Comparison of ENCODE assay signal across 25 cellular contexts in the genomic region with DNA sequence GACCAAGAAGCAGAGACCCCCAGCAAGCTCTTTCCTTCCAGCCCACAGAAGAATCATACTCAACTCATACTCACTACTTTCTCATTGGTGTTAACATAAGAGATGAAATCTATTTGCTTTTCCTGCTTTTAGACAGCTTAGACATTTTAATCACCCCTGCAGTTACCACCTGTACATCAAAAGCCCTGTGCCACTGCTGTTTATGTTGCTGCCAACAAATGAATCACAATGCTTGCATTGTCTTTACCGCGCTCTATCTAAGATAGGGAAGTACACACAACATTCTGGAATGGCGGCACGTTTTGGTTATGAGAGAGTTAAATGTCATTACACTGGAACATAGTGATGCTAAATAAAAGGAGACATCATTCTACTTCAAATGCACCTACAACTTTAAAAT.
DNase-seq lines count a peak whose midpoint lies in the region; ATAC-seq, FAIRE-seq and TF ChIP-seq lines count a peak whose summit lies in the region.
"Had no signal": no experiment of that assay in that cellular context is flagged by ENCODE, and none has a peak within 500 bp of the region (broad histone marks: within the 10 kb centered on the region; RNA-seq: fewer than 3 reads in every experiment).

No MANE protein-coding gene starts in this region.

- H3K27me3 Mint-ChIP-seq in activated CD4-positive, alpha-beta T cell treated with anti-CD3 and anti-CD28 coated beads for 36 hours: no peaks in the 10 kb centered on the region
- H3K27me3 Mint-ChIP-seq: CD4-positive, alpha-beta memory T cell; CD4-positive, CD25-positive, alpha-beta regulatory T cell; CD8-positive, alpha-beta memory T cell had no signal

- DNase-seq in NCI-H748 (lab: John Stamatoyannopoulos, UW; ENCODE audit: unreplicated experiment) (peak; percentile 13), NCI-H748 treated with DMSO at 0.1 percent for 48 hours (lab: John Stamatoyannopoulos, UW) (no peak), HT-29 (ENCODE audit: low spot score) (peak; percentile 33), left colon (no peak), pancreas (no peak), 8988T (no peak), DMS153 (lab: John Stamatoyannopoulos, UW) (no peak)
- no peak for DNase-seq in activated CD4-positive, alpha-beta T cell treated with anti-CD3 and anti-CD28 coated beads for 36 hours
- DNase-seq: ACHN; BE2C; C1 segment of cervical spinal cord; CD4-positive, alpha-beta memory T cell; CD4-positive, CD25-positive, alpha-beta regulatory T cell; CD8-positive, alpha-beta memory T cell; COR-L47; DMS 273 treated with DMSO at 0.1 percent for 48 hours; DMS79 treated with DMSO at 0.1 percent for 48 hours; GF-D8 had no signal

- FAIRE-seq in pancreas (lab: Jason Lieb, UNC): no peak
- FAIRE-seq: A204.1, G401.6, GM12891, GM19239 had no signal

- H3K4me1 Mint-ChIP-seq in activated CD4-positive, alpha-beta T cell treated with anti-CD3 and anti-CD28 coated beads for 36 hours: no peaks in the 10 kb centered on the region
- H3K4me1 Mint-ChIP-seq: CD4-positive, alpha-beta memory T cell; CD8-positive, alpha-beta memory T cell had no signal

- POLR2A ChIA-PET in activated CD4-positive, alpha-beta T cell treated with anti-CD3 and anti-CD28 coated beads for 36 hours (lab: Charles Lee): no interaction called here

- no peaks in the 10 kb centered on the region for H3K9me3 ChIP-seq in pancreas
- H3K9me3 ChIP-seq: BE2C, BLaER1 had no signal

- WGBS in pancreas, 2 donors: 48 to 56% methylated on average over 4 of the region's 4 CpGs

- TF ChIP-seq CTCF in pancreas (IDR thresholded peaks at IDR 0.05): no peak

- no peak overlapping the region for H3K27ac Mint-ChIP-seq in activated CD4-positive, alpha-beta T cell treated with anti-CD3 and anti-CD28 coated beads for 36 hours
- H3K27ac Mint-ChIP-seq: CD14-positive monocyte; CD4-positive, CD25-positive, alpha-beta regulatory T cell had no signal

- H3K27ac ChIP-seq in pancreas: no peak overlapping the region
- H3K27ac ChIP-seq: 22Rv1, BLaER1 had no signal

- H3K36me3 Mint-ChIP-seq in activated CD4-positive, alpha-beta T cell treated with anti-CD3 and anti-CD28 coated beads for 36 hours (ENCODE audit: low read depth): peaks cover 42% of the 10 kb centered on the region

- no peaks in the 10 kb centered on the region for H3K36me3 ChIP-seq in pancreas
- H3K36me3 ChIP-seq: BE2C had no signal

- no peaks in the 10 kb centered on the region for H3K9me3 Mint-ChIP-seq in activated CD4-positive, alpha-beta T cell treated with anti-CD3 and anti-CD28 coated beads for 36 hours (ENCODE audit: low read depth)
- H3K9me3 Mint-ChIP-seq: CD4-positive, alpha-beta memory T cell; CD4-positive, CD25-positive, alpha-beta regulatory T cell; CD8-positive, alpha-beta memory T cell had no signal

- no peak overlapping the region for H3K4me3 Mint-ChIP-seq in activated CD4-positive, alpha-beta T cell treated with anti-CD3 and anti-CD28 coated beads for 36 hours
- H3K4me3 Mint-ChIP-seq: CD14-positive monocyte; CD4-positive, alpha-beta memory T cell; CD4-positive, CD25-positive, alpha-beta regulatory T cell; CD8-positive, alpha-beta memory T cell had no signal

- ATAC-seq in left colon (peak; percentile 85), pancreas (peak in 3 of 4 donors; percentile 35 to 76 (median 39))
- no peak for ATAC-seq in activated CD4-positive, alpha-beta T cell treated with anti-CD3 and anti-CD28 coated beads for 36 hours

- CTCF ChIA-PET in activated CD4-positive, alpha-beta T cell treated with anti-CD3 and anti-CD28 coated beads for 36 hours (lab: Charles Lee): no interaction called here

- intact Hi-C loops in left colon (cut with DNase I, micrococcal nuclease) (no loop called here), pancreas (cut with DNase I) (no loop called here)
- intact Hi-C loops in activated CD4-positive, alpha-beta T cell treated with anti-CD3 and anti-CD28 coated beads for 36 hours (cut with DNase I, micrococcal nuclease): no loop called here

- no peaks in the 10 kb centered on the region for H3K4me1 ChIP-seq in pancreas
- H3K4me1 ChIP-seq: BE2C had no signal

- H3K4me3 ChIP-seq in pancreas: no peak overlapping the region
- H3K4me3 ChIP-seq: BLaER1 had no signal

- no peaks in the 10 kb centered on the region for H3K27me3 ChIP-seq in pancreas
- H3K27me3 ChIP-seq: BE2C, BLaER1 had no signal

Comparison
In these comparisons a context has a peak if more than half of its experiments do, and no peak if none do; other contexts are left out.
1. DNase-seq: peak in NCI-H748 (single experiment) and HT-29 (single experiment); none in NCI-H748 treated with DMSO at 0.1 percent for 48 hours (single experiment), left colon (0 of 2), pancreas (0 of 6), 8988T (single experiment), DMS153 (single experiment) and activated CD4-positive, alpha-beta T cell treated with anti-CD3 and anti-CD28 coated beads for 36 hours (single experiment).